In genomic region chr2:153163055-153163454, GRCh38 we compare ENCODE assay signal across 9 cellular contexts.
A peak's percentile ranks its signal among the peaks of the same experiment; 100 is the strongest.
DNase-seq lines count a peak whose midpoint lies in the region; ATAC-seq and TF ChIP-seq lines count a peak whose summit lies in the region.
"Had no signal": no experiment of that assay in that cellular context is flagged by ENCODE, and none has a peak within 500 bp of the region (broad histone marks: within the 10 kb centered on the region; RNA-seq: fewer than 3 reads in every experiment).

No MANE protein-coding gene starts in this region.

- no peak for TF ChIP-seq POLR2A in lower leg skin (IDR thresholded peaks at IDR 0.05)

- 59 to 77% methylated on average over 2 of the region's 2 CpGs for WGBS in lower leg skin, 2 donors

- no peak overlapping the region for H3K27ac ChIP-seq in left ventricle myocardium inferior (replicated peaks)

- intact Hi-C loops in left ventricle myocardium inferior (cut with micrococcal nuclease) (no loop called here), left ventricle myocardium superior (cut with micrococcal nuclease) (no loop called here), lower leg skin (cut with DNase I; ENCODE audit: low total_unique reads) (no loop called here), Right ventricle myocardium inferior (cut with DNase I) (no loop called here)

- H3K4me3 Mint-ChIP-seq in brain (no peak overlapping the region), neural crest cell (no peak overlapping the region)
- H3K4me3 Mint-ChIP-seq: CD4-positive, alpha-beta memory T cell had no signal

- no peaks in the 10 kb centered on the region for H3K36me3 Mint-ChIP-seq in brain
- no peaks in the 10 kb centered on the region for H3K36me3 Mint-ChIP-seq in neural crest cell (ENCODE audit: low read depth)
- H3K36me3 Mint-ChIP-seq: CD4-positive, alpha-beta memory T cell had no signal

- TF ChIP-seq CTCF in left ventricle myocardium inferior (IDR thresholded peaks at IDR 0.05; ENCODE audit: borderline replicate concordance): peak; percentile 31
- peak; percentile 65 to 73 for TF ChIP-seq CTCF in brain (conservative IDR thresholded peaks at IDR 0.05)
- peak; percentile 79 for TF ChIP-seq CTCF in neural crest cell (conservative IDR thresholded peaks at IDR 0.05)
- no peak for TF ChIP-seq CTCF in lower leg skin (IDR thresholded peaks at IDR 0.05)

- H3K9me3 Mint-ChIP-seq in brain (no peaks in the 10 kb centered on the region), neural crest cell (no peaks in the 10 kb centered on the region)

- H3K4me1 ChIP-seq in left ventricle myocardium inferior: no peaks in the 10 kb centered on the region

- H3K4me1 Mint-ChIP-seq in brain (no peaks in the 10 kb centered on the region), neural crest cell (no peaks in the 10 kb centered on the region)
- H3K4me1 Mint-ChIP-seq: CD4-positive, alpha-beta memory T cell had no signal

- no peaks in the 10 kb centered on the region for H3K27me3 ChIP-seq in left ventricle myocardium inferior (ENCODE audit: low read depth)

- H3K27me3 Mint-ChIP-seq in brain: no peaks in the 10 kb centered on the region
- peaks cover 5% of the 10 kb centered on the region for H3K27me3 Mint-ChIP-seq in neural crest cell (ENCODE audit: low read depth)
- H3K27me3 Mint-ChIP-seq: CD4-positive, alpha-beta memory T cell had no signal

- no peak for ATAC-seq in left ventricle myocardium superior
- no peak for ATAC-seq in Right ventricle myocardium inferior

- H3K4me3 ChIP-seq in left ventricle myocardium inferior (no peak overlapping the region), lower leg skin (ENCODE audit: low read depth, poor library complexity, severe bottlenecking) (no peak overlapping the region)

- H3K9me3 ChIP-seq in left ventricle myocardium inferior (replicated peaks): no peaks in the 10 kb centered on the region

- H3K27ac Mint-ChIP-seq in brain (no peak overlapping the region), neural crest cell (ENCODE audit: unreplicated experiment) (no peak overlapping the region)
- H3K27ac Mint-ChIP-seq: CD4-positive, alpha-beta memory T cell had no signal

- H3K36me3 ChIP-seq in left ventricle myocardium inferior: no peaks in the 10 kb centered on the region

- DNase-seq in left ventricle myocardium inferior (no peak), left ventricle myocardium superior (no peak), NCI-H1694 treated with DMSO at 0.1 percent for 48 hours (lab: John Stamatoyannopoulos, UW) (peak; percentile 80), neural crest cell (ENCODE audit: low read depth, low spot score) (peak; percentile 34), 8988T (no peak), lower leg skin (ENCODE audit: low spot score in 2 of 2) (no peak), Right ventricle myocardium inferior (ENCODE audit: missing footprints) (no peak)

Comparison
In these comparisons a context has a peak if more than half of its experiments do, and no peak if none do; other contexts are left out.
1. DNase-seq: peak in NCI-H1694 treated with DMSO at 0.1 percent for 48 hours (single experiment) and neural crest cell (single experiment); none in left ventricle myocardium inferior (single experiment), left ventricle myocardium superior (single experiment), 8988T (single experiment), lower leg skin (0 of 2) and Right ventricle myocardium inferior (single experiment).
2. CTCF ChIP-seq: peak in left ventricle myocardium inferior (single experiment), brain (2 of 2) and neural crest cell (single experiment); none in lower leg skin (0 of 3).